In the genomic region with DNA sequence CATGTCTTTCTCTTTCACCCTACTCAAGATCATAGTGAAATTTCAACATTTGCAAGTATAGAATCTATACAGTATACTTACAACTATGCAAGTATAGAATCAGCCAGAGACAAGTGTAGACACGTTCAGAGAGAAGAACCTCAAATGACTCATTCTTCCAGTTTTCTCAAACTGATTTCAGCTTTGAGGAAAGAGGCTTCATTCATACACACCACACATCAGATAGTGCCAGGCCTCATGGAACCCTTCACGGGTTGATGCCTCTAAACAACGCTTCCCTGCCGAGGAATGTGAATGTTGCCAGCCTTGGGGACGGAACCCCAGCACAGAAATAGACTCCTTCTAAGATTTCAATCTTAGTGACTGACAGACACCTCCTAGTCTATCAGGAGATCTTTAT, we compare ENCODE assay signal across 13 cellular contexts.
DNase-seq lines count a peak whose midpoint lies in the region; ATAC-seq and TF ChIP-seq lines count a peak whose summit lies in the region.
"Had no signal": no experiment of that assay in that cellular context is flagged by ENCODE, and none has a peak within 500 bp of the region (broad histone marks: within the 10 kb centered on the region; RNA-seq: fewer than 3 reads in every experiment).

No MANE protein-coding gene starts in this region.

- H3K36me3 Mint-ChIP-seq in activated CD4-positive, alpha-beta T cell treated with anti-CD3 and anti-CD28 coated beads, Interleukin-2, amount 10 ng/mL, durations not matched to agents 24 days and 14 days (ENCODE audit: low read depth), result peaks cover 7% of the 10 kb centered on the region
- peaks cover 4% of the 10 kb centered on the region for H3K36me3 Mint-ChIP-seq in activated naive CD8-positive, alpha-beta T cell treated with anti-CD3 and anti-CD28 coated beads, Interleukin-2, amount 50 U/mL, for 24 hours (ENCODE audit: low read depth)

- H3K36me3 ChIP-seq in psoas muscle (ENCODE audit: insufficient read depth in 1 of 2, low read depth in 1 of 2), result no peaks in the 10 kb centered on the region
- H3K36me3 ChIP-seq: tibial artery had no signal

- peak overlapping the region; percentile 39 for H3K27ac ChIP-seq in psoas muscle
- H3K27ac ChIP-seq: tibial artery had no signal

- no peak overlapping the region for H3K4me3 ChIP-seq in psoas muscle
- H3K4me3 ChIP-seq: tibial artery had no signal

- no peaks in the 10 kb centered on the region for H3K27me3 ChIP-seq in psoas muscle (ENCODE audit: insufficient read depth in 3 of 3, low read length in 2 of 3)
- H3K27me3 ChIP-seq: tibial artery had no signal

- peak; percentile 71 for ATAC-seq in activated naive CD8-positive, alpha-beta T cell treated with anti-CD3 and anti-CD28 coated beads, Interleukin-2, amount 50 U/mL, for 24 hours
- ATAC-seq in psoas muscle, result peak in 3 of 4 donors; percentile 27 to 54 (median 50)

- H3K27ac Mint-ChIP-seq in activated CD4-positive, alpha-beta T cell treated with anti-CD3 and anti-CD28 coated beads, Interleukin-2, amount 10 ng/mL, durations not matched to agents 24 days and 14 days, result peak overlapping the region; percentile 41
- peak overlapping the region; percentile 76 for H3K27ac Mint-ChIP-seq in activated naive CD8-positive, alpha-beta T cell treated with anti-CD3 and anti-CD28 coated beads, Interleukin-2, amount 50 U/mL, for 24 hours

- no peaks in the 10 kb centered on the region for H3K9me3 ChIP-seq in psoas muscle
- H3K9me3 ChIP-seq: tibial artery had no signal

- no peak for TF ChIP-seq CTCF in psoas muscle (IDR thresholded peaks at IDR 0.05)

- intact Hi-C loops in activated CD4-positive, alpha-beta T cell treated with anti-CD3 and anti-CD28 coated beads, Interleukin-2, amount 10 ng/mL, durations not matched to agents 24 days and 14 days (cut with micrococcal nuclease), result loop anchor here (1.0 kb wide), 1 partner anchor 8 kb away; no protein-coding TSS in a partner anchor
- intact Hi-C loops in psoas muscle (cut with DNase I), result loop anchor here in 1 of 2 donors (5.0 kb wide), 1 partner anchor 134 kb away; a partner anchor contains a TSS

- H3K4me1 ChIP-seq in psoas muscle, result peaks cover 28% of the 10 kb centered on the region

- DNase-seq in activated CD4-positive, alpha-beta T cell treated with anti-CD3 and anti-CD28 coated beads, Interleukin-2, amount 10 ng/mL, durations not matched to agents 24 days and 14 days, result peak; percentile 66
- DNase-seq in activated CD4-positive, alpha-beta T cell treated with anti-CD3 and anti-CD28 coated beads, Interleukin-2, amount 50 U/mL, for 48 hours, result no peak
- DNase-seq in Kasumi-1 (lab: John Stamatoyannopoulos, UW) (peak; percentile 48 to 51), psoas muscle (no peak), RKO (ENCODE audit: low spot score) (no peak), mucosa of gallbladder (ENCODE audit: low spot score) (no peak), NCI-H774 (lab: John Stamatoyannopoulos, UW) (no peak)
- no peak for DNase-seq in activated naive CD8-positive, alpha-beta T cell treated with anti-CD3 and anti-CD28 coated beads, Interleukin-2, amount 50 U/mL, for 24 hours
- DNase-seq: aorta; NCI-H1092; stimulated activated CD4-positive, alpha-beta T cell treated with anti-CD3 and anti-CD28 coated beads, Interleukin-4, amount 100 ng/mL, for 4 hours; T1000; tibial artery had no signal

- H3K9me3 Mint-ChIP-seq in activated CD4-positive, alpha-beta T cell treated with anti-CD3 and anti-CD28 coated beads, Interleukin-2, amount 10 ng/mL, durations not matched to agents 24 days and 14 days, result peaks cover 8% of the 10 kb centered on the region
- H3K9me3 Mint-ChIP-seq in activated naive CD8-positive, alpha-beta T cell treated with anti-CD3 and anti-CD28 coated beads, Interleukin-2, amount 50 U/mL, for 24 hours, result no peaks in the 10 kb centered on the region

- H3K27me3 Mint-ChIP-seq in activated CD4-positive, alpha-beta T cell treated with anti-CD3 and anti-CD28 coated beads, Interleukin-2, amount 10 ng/mL, durations not matched to agents 24 days and 14 days, result no peaks in the 10 kb centered on the region
- no peaks in the 10 kb centered on the region for H3K27me3 Mint-ChIP-seq in activated naive CD8-positive, alpha-beta T cell treated with anti-CD3 and anti-CD28 coated beads, Interleukin-2, amount 50 U/mL, for 24 hours

- 24 to 56% (median 27%) methylated on average over 5 of the region's 5 CpGs for WGBS in psoas muscle, 3 donors

- peak overlapping the region; percentile 11 for H3K4me3 Mint-ChIP-seq in activated CD4-positive, alpha-beta T cell treated with anti-CD3 and anti-CD28 coated beads, Interleukin-2, amount 10 ng/mL, durations not matched to agents 24 days and 14 days
- peak overlapping the region; percentile 30 for H3K4me3 Mint-ChIP-seq in activated naive CD8-positive, alpha-beta T cell treated with anti-CD3 and anti-CD28 coated beads, Interleukin-2, amount 50 U/mL, for 24 hours

- peaks cover 74% of the 10 kb centered on the region for H3K4me1 Mint-ChIP-seq in activated CD4-positive, alpha-beta T cell treated with anti-CD3 and anti-CD28 coated beads, Interleukin-2, amount 10 ng/mL, durations not matched to agents 24 days and 14 days
- peaks cover 97% of the 10 kb centered on the region for H3K4me1 Mint-ChIP-seq in activated naive CD8-positive, alpha-beta T cell treated with anti-CD3 and anti-CD28 coated beads, Interleukin-2, amount 50 U/mL, for 24 hours

Comparison
In these comparisons a context has a peak if more than half of its experiments do, and no peak if none do; other contexts are left out.
1. DNase-seq: peak in activated CD4-positive, alpha-beta T cell treated with anti-CD3 and anti-CD28 coated beads, Interleukin-2, amount 10 ng/mL, durations not matched to agents 24 days and 14 days (single experiment) and Kasumi-1 (2 of 2); none in activated CD4-positive, alpha-beta T cell treated with anti-CD3 and anti-CD28 coated beads, Interleukin-2, amount 50 U/mL, for 48 hours (0 of 2), activated naive CD8-positive, alpha-beta T cell treated with anti-CD3 and anti-CD28 coated beads, Interleukin-2, amount 50 U/mL, for 24 hours (single experiment), psoas muscle (0 of 2), RKO (single experiment), mucosa of gallbladder (single experiment) and NCI-H774 (single experiment).